19 cellular contexts compared by ENCODE assay signal in the genomic region with DNA sequence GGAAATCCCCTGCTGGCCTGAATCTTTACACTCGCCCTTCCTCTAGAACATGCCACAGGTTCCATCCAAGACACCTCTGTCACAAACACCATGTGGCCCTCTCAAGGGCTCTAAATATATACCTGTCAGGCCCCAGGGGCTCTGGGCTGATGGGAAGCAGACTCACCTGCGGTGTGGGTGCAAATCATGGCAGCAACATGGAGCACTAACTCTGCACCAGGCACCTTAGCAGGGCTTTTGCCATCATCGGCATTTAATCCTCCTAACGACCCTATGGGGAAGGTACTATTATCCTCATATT. TPM values are rescaled to one million over a fixed set of nuclear protein-coding genes. Genes with fewer than 3 reads are reported as not detected.
DNase-seq lines count a peak whose midpoint lies in the region; ATAC-seq and TF ChIP-seq lines count a peak whose summit lies in the region.
"Had no signal": no experiment of that assay in that cellular context is flagged by ENCODE, and none has a peak within 500 bp of the region (broad histone marks: within the 10 kb centered on the region; RNA-seq: fewer than 3 reads in every experiment).

No MANE protein-coding gene starts in this region.

- ATAC-seq in heart left ventricle (peak in 3 of 4 donors; percentile 25 to 49 (median 31)), HG03521 (IDR thresholded peaks at IDR 0.05; ENCODE audit: unreplicated experiment) (no peak), GM21528 (IDR thresholded peaks at IDR 0.05; ENCODE audit: low FRiP score, unreplicated experiment) (no peak)

- BruUV-seq in A673 (replicated peaks; lab: Mats Ljungman, UMichigan): no TSS peak

- intact Hi-C loops in A673 (cut with micrococcal nuclease; ENCODE audit: unreplicated experiment) (no loop called here), heart left ventricle (cut with DNase I) (no loop called here), posterior vena cava (cut with DNase I) (no loop called here)

- TF ChIP-seq POLR2A in heart left ventricle (IDR thresholded peaks at IDR 0.05): no peak

- POLR2A ChIA-PET in A673 (lab: Charles Lee; ENCODE audit: low non-redundant PET): interaction anchor here (0.5 kb wide), 1 partner anchor 12 kb away, joined by 7 read pairs; no protein-coding TSS in a partner anchor

- TF ChIP-seq CTCF in A673 (conservative IDR thresholded peaks at IDR 0.05; ENCODE audit: low read depth, low read length) (no peak), MM.1S (IDR thresholded peaks at IDR 0.05; ENCODE audit: low read length) (no peak), heart left ventricle (IDR thresholded peaks at IDR 0.05) (no peak)

- H3F3A ChIP-seq in MM.1S (ENCODE audit: insufficient read depth, low read length): no peaks in the 10 kb centered on the region

- CTCF ChIA-PET in A673 (lab: Charles Lee): interaction anchor here (0.5 kb wide), 1 partner anchor 458 kb away, joined by 6 read pairs; no protein-coding TSS in a partner anchor

- WGBS in heart left ventricle, 4 donors: 52 to 69% (median 57%) methylated on average over 4 of the region's 4 CpGs

- H3K4me3 ChIP-seq in A673 (ENCODE audit: low read depth, low read length, poor library complexity, severe bottlenecking) (no peak overlapping the region), MM.1S (ENCODE audit: low read length) (no peak overlapping the region), heart left ventricle (no peak overlapping the region)

- no peaks in the 10 kb centered on the region for H3K9me2 ChIP-seq in MM.1S (replicated peaks; ENCODE audit: insufficient read depth, low read length)

- H3K4me1 ChIP-seq in A673 (ENCODE audit: insufficient read depth, low read length, poor library complexity, severe bottlenecking) (peaks cover 64% of the 10 kb centered on the region), MM.1S (ENCODE audit: low read length) (peaks cover 7% of the 10 kb centered on the region), heart left ventricle (peaks cover 12 to 93% (median 67%) of the 10 kb centered on the region in 12 donors)

- no peak overlapping the region for H3K4me2 ChIP-seq in MM.1S (ENCODE audit: low read depth, low read length)

- H4K20me1 ChIP-seq in MM.1S (ENCODE audit: insufficient read depth, low read length): no peaks in the 10 kb centered on the region

- peak overlapping the region; percentile 26; the same call in 1 of the 2 replicates for H2AFZ ChIP-seq in MM.1S (ENCODE audit: low read length)

- DNase-seq in A673 (ENCODE audit: low spot score) (no peak), MM.1S (no peak), heart left ventricle (peak in 1 of 5 donors; percentile 65), posterior vena cava (ENCODE audit: low spot score) (peak; percentile 61), C1 segment of cervical spinal cord (lab: John Stamatoyannopoulos, UW) (no peak), NCI-H446 treated with DMSO at 0.1 percent for 48 hours (lab: John Stamatoyannopoulos, UW) (no peak)
- DNase-seq: COR-L47, DMS 273 treated with DMSO at 0.1 percent for 48 hours, DND-41, H7, IMR-90, NCI-H1048, NCI-H1436 treated with DMSO at 0.1 percent for 48 hours, NCI-H2029, NCI-H345, NCI-H526 had no signal

- H3K9ac ChIP-seq in MM.1S (ENCODE audit: low read length): no peak overlapping the region

- H3K27ac ChIP-seq in A673 (ENCODE audit: low read depth, low read length, poor library complexity, severe bottlenecking) (peak overlapping the region; percentile 40), MM.1S (ENCODE audit: low read length) (no peak overlapping the region), heart left ventricle (peak overlapping the region in 3 of 12 donors; percentile 38 to 87 (median 80))
- H3K27ac ChIP-seq: HL-60 had no signal

- no peaks in the 10 kb centered on the region for H3K79me2 ChIP-seq in MM.1S (ENCODE audit: low read length)

- H3K9me3 ChIP-seq in A673 (ENCODE audit: low read depth, low read length, poor library complexity, severe bottlenecking) (peaks cover 1% of the 10 kb centered on the region), MM.1S (replicated peaks; ENCODE audit: insufficient read depth, low read length) (no peaks in the 10 kb centered on the region), heart left ventricle (peaks cover 0 to under 1% (median 0%) of the 10 kb centered on the region in 12 donors)

- H3K27me3 ChIP-seq in A673 (replicated peaks; ENCODE audit: insufficient read depth, low read depth, low read length, poor library complexity) (no peaks in the 10 kb centered on the region), MM.1S (replicated peaks; ENCODE audit: insufficient read depth, low read length) (no peaks in the 10 kb centered on the region), heart left ventricle (no peaks in the 10 kb centered on the region)

- H3K36me3 ChIP-seq in A673 (ENCODE audit: insufficient read depth, low read length, poor library complexity, severe bottlenecking) (peaks cover under 1% of the 10 kb centered on the region), MM.1S (replicated peaks; ENCODE audit: insufficient read depth, low read length) (no peaks in the 10 kb centered on the region), heart left ventricle (no peaks in the 10 kb centered on the region)

RNA-seq across cellular contexts. Expression of a gene that starts 17.3 kb away (rescaled TPM):
- total RNA-seq in A673 (2021): 54.9 and 57.1 TPM in 2 replicates
- 10 to 100 TPM; 21.8 to 43.4 (median 31.9) TPM for total RNA-seq in heart left ventricle
- 10 to 100 TPM; 11.8 to 16.6 TPM for polyA plus RNA-seq in heart left ventricle
- total RNA-seq in posterior vena cava: 10 to 100 TPM; 62.6 to 93.6 TPM

Comparison
In these comparisons a context has a peak if more than half of its experiments do, and no peak if none do; other contexts are left out.
1. ATAC-seq: peak in heart left ventricle (3 of 4); none in HG03521 (single experiment) and GM21528 (single experiment).